ENCODE assay signal across 18 cellular contexts in the genomic region with DNA sequence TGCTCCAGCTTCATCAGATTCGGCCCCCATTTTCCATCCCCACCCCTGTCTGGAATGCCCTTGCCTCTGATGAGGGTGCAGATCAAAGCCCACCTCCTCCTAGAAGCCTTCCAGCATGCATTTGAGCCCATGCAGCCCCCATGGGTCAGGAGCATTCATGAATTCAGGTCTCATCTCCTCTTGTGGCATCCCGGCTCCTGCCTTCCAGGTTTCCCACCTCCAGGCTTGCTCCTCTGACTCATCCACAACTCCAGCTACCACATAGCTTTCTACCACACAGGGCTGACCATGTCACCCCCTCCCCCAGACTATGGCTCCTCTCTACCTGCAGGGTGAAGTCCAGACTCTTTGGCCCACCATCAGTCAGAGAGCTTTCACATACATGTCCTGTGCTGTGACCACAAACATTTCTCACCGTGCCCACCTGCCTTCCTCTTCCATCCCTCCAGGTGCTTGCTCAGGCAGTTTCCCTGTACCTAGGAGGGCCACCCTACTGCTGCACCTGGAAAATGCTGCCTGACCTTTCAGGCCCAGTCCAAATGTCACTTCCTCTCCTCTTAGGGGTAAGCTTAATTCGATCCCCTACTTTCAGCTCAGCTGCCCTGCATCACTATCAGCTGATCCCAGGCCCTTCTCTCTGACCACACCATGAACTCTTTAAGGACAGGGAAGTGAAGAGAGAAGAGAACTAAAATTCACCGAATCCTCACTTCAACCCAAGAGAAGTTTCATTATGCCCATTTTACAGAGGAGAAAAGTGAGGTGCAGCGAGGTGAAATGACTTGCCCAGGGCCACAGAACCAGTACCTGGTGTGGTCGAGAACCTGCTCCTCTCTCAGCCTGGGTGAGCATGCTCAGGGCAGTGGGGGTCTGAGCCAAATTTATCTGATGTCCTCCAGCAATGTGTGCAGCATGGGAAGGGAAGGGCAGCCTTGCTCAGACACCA. TPM values are rescaled to one million over a fixed set of nuclear protein-coding genes. Genes with fewer than 3 reads are reported as not detected.
DNase-seq lines count a peak whose midpoint lies in the region; ATAC-seq, FAIRE-seq and TF ChIP-seq lines count a peak whose summit lies in the region.
"Had no signal": no experiment of that assay in that cellular context is flagged by ENCODE, and none has a peak within 500 bp of the region (broad histone marks: within the 10 kb centered on the region; RNA-seq: fewer than 3 reads in every experiment).

No MANE protein-coding gene starts in this region.

- WGBS in H1 (ENCODE audit: extremely low coverage in 1 of 2, insufficient coverage in 1 of 2, insufficient read length in 1 of 2, insufficient replicate concordance in 2 of 2, low coverage in 1 of 2, low lambda C conversion rate in 2 of 2, missing lambda C conversion rate in 1 of 2), 2 experiments, result 90% methylated on average over 7 of the region's 7 CpGs; no CpG with 5 or more reads in 1 of the 2 experiments

- H4K5ac ChIP-seq in H1 (ENCODE audit: insufficient read length, low read depth, low read length), result no peak overlapping the region

- no peak overlapping the region for H3K4ac ChIP-seq in H1 (replicated peaks; ENCODE audit: insufficient read length, low read depth, low read length)

- no peak overlapping the region for H2BK5ac ChIP-seq in H1 (ENCODE audit: low read depth, low read length)

- H3K18ac ChIP-seq in H1 (ENCODE audit: extremely low read depth, low read length), result no peak overlapping the region

- no peak overlapping the region for H4K8ac ChIP-seq in H1 (ENCODE audit: extremely low read depth, insufficient read depth, low read length)

- H3K36me3 ChIP-seq in H1 (ENCODE audit: control insufficient read depth in 2 of 4, insufficient read depth in 4 of 4, low read length in 3 of 4) (no peaks in the 10 kb centered on the region), tibial artery (no peaks in the 10 kb centered on the region), colonic mucosa (no peaks in the 10 kb centered on the region)

- H3K79me1 ChIP-seq in H1 (ENCODE audit: low read depth, low read length), result no peaks in the 10 kb centered on the region

- peak; percentile 40 for DNase-seq in CMK (ENCODE audit: low read depth)
- peak; percentile 57 for DNase-seq in M059J (ENCODE audit: low read depth)
- no peak for DNase-seq in H1 (ENCODE audit: low read depth in 1 of 2, low spot score in 2 of 2)
- no peak for DNase-seq in tibial artery
- no peak for DNase-seq in colonic mucosa
- no peak for DNase-seq in T1000 (lab: John Stamatoyannopoulos, UW)
- DNase-seq: activated T-cell treated with anti-CD3 and anti-CD28 coated beads for 4 hours; DMS79 treated with DMSO at 0.1 percent for 48 hours; mesenchymal stem cell; NCI-H1930; NCI-H524 treated with DMSO at 0.1 percent for 48 hours; stimulated activated CD4-positive, alpha-beta T cell treated with anti-CD3 and anti-CD28 coated beads, Interleukin-12 subunit alpha, Interleukin-12 subunit beta, amount 100 ng/mL, for 4 hours; substantia nigra; T-cell had no signal

- H3K4me3 Mint-ChIP-seq in nephron, result no peak overlapping the region

- no peak overlapping the region for H3K56ac ChIP-seq in H1 (replicated peaks; ENCODE audit: insufficient read length, low read depth, low read length)

- no peaks in the 10 kb centered on the region for H3K79me2 ChIP-seq in H1 (ENCODE audit: control insufficient read depth in 1 of 2, insufficient read depth in 2 of 2, low read length in 2 of 2)

- no peak overlapping the region for H2BK120ac ChIP-seq in H1 (replicated peaks; ENCODE audit: low read depth, low read length)

- 0 out of 2 replicates have a peak overlapping the region, but pooled peaks have one; percentile 48 for H2BK20ac ChIP-seq in H1 (ENCODE audit: low read length)

- peaks cover 80% of the 10 kb centered on the region for H3K27me3 Mint-ChIP-seq in nephron (ENCODE audit: low read depth)

- H3K9ac ChIP-seq in H1 (replicated peaks in 1 of 4; ENCODE audit: extremely low read depth in 1 of 4, low read depth in 3 of 4, low read length in 3 of 4), result no peak overlapping the region
- no peak overlapping the region for H3K9ac ChIP-seq in colonic mucosa (ENCODE audit: low read depth in 2 of 2, low read length in 2 of 2)

- H3K9me3 ChIP-seq in H1 (ENCODE audit: insufficient read depth in 2 of 2, low read depth in 1 of 2, low read length in 1 of 2), result no peaks in the 10 kb centered on the region
- H3K9me3 ChIP-seq in tibial artery, result no peaks in the 10 kb centered on the region
- no peaks in the 10 kb centered on the region for H3K9me3 ChIP-seq in colonic mucosa

- no peaks in the 10 kb centered on the region for H3K36me3 Mint-ChIP-seq in nephron (ENCODE audit: low read depth)
- H3K36me3 Mint-ChIP-seq: T-cell had no signal

- H3K4me3 ChIP-seq in H1 (ENCODE audit: extremely low read depth in 1 of 4, insufficient read depth in 2 of 4, low read depth in 3 of 4, low read length in 4 of 4) (no peak overlapping the region), tibial artery (no peak overlapping the region), colonic mucosa (no peak overlapping the region)

- CTCF ChIA-PET in H1 (lab: Charles Lee; ENCODE audit: partially characterized antibody), result interaction anchor here (0.5 to 1.8 kb wide), 5 partner anchors 13 to 117 kb away, joined by 3 to 5 read pairs (median 3); no protein-coding TSS in a partner anchor

- H3K4me1 ChIP-seq in H1 (replicated peaks in 1 of 4; ENCODE audit: control insufficient read depth in 3 of 4, insufficient read depth in 4 of 4, low read length in 3 of 4) (peaks cover 0 to 7% (median 3%) of the 10 kb centered on the region in 4 experiments; a peak in 3 of 7 replicates), tibial artery (peaks cover 0 to 6% (median 0%) of the 10 kb centered on the region in 4 donors), colonic mucosa (no peaks in the 10 kb centered on the region)

- no peak for TF ChIP-seq EP300 in H1 (IDR thresholded peaks at IDR 0.05; ENCODE audit: borderline replicate concordance in 1 of 2, low read depth in 2 of 2, low read length in 2 of 2)

- H3K4me1 Mint-ChIP-seq in nephron, result no peaks in the 10 kb centered on the region

- H3K27ac Mint-ChIP-seq in nephron, result peak overlapping the region in 2 of 3 experiments; percentile 5 to 27
- H3K27ac Mint-ChIP-seq: T-cell had no signal

- POLR2A ChIA-PET in H1 (lab: Charles Lee; ENCODE audit: partially characterized antibody), result interaction anchor here (0.9 kb wide), 1 partner anchor 154 kb away, joined by 4 read pairs; a partner anchor contains a TSS

- H3K9me3 Mint-ChIP-seq in nephron, result peaks cover 3% of the 10 kb centered on the region
- H3K9me3 Mint-ChIP-seq: T-cell had no signal

- no peak overlapping the region; a peak in 1 of 4 replicates for H3K4me2 ChIP-seq in H1 (ENCODE audit: insufficient read depth in 1 of 2, low read depth in 2 of 2, low read length in 2 of 2)

- ATAC-seq in GM21381 (IDR thresholded peaks at IDR 0.05; ENCODE audit: unreplicated experiment), result no peak
- ATAC-seq: T-cell had no signal

- H3K27ac ChIP-seq in H1 (ENCODE audit: low read depth, low read length) (no peak overlapping the region), tibial artery (no peak overlapping the region), colonic mucosa (no peak overlapping the region)

- H2AFZ ChIP-seq in H1 (ENCODE audit: low read length), result no peak overlapping the region

- TF ChIP-seq POLR2A in H1 (IDR thresholded peaks at IDR 0.05; ENCODE audit: control extremely low read depth in 1 of 2, low read depth in 2 of 2, low read length in 2 of 2), result no peak

- no peak for TF ChIP-seq CTCF in H1 (IDR thresholded peaks at IDR 0.05; ENCODE audit: control extremely low read depth in 1 of 3, insufficient read depth in 1 of 3, low read depth in 1 of 3, low read length in 3 of 3)
- TF ChIP-seq CTCF in nephron (IDR thresholded peaks at IDR 0.05; ENCODE audit: unreplicated experiment in 3 of 3), result no peak
- no peak for TF ChIP-seq CTCF in tibial artery (IDR thresholded peaks at IDR 0.05)
- TF ChIP-seq CTCF in colonic mucosa (IDR thresholded peaks at IDR 0.05), result no peak

- H3K27me3 ChIP-seq in H1 (replicated peaks in 1 of 4; ENCODE audit: control insufficient read depth in 3 of 4, extremely low read depth in 1 of 4, insufficient read depth in 3 of 4, low read length in 3 of 4), result peaks cover 5 to 22% (median 19%) of the 10 kb centered on the region in 4 experiments
- peaks cover 0 to 27% of the 10 kb centered on the region in 2 donors for H3K27me3 ChIP-seq in tibial artery
- H3K27me3 ChIP-seq in colonic mucosa, result peaks cover 2% of the 10 kb centered on the region

- H4K20me1 ChIP-seq in H1 (replicated peaks in 1 of 2; ENCODE audit: control insufficient read depth in 1 of 2, insufficient read depth in 2 of 2, low read length in 2 of 2), result no peaks in the 10 kb centered on the region

- no peak overlapping the region for H3K23ac ChIP-seq in H1 (ENCODE audit: insufficient read length)

- no peak for FAIRE-seq in H1 (lab: Jason Lieb, UNC)
- FAIRE-seq: colon had no signal

- no peak overlapping the region for H2AK5ac ChIP-seq in H1 (ENCODE audit: low read depth, low read length)

- intact Hi-C loops in tibial artery (cut with DNase I; ENCODE audit: low total_unique reads) (no loop called here), colonic mucosa (cut with DNase I) (no loop called here)

- H4K91ac ChIP-seq in H1 (replicated peaks; ENCODE audit: insufficient read length, low read length), result no peak overlapping the region

- TF ChIP-seq RAD21 in H1 (IDR thresholded peaks at IDR 0.05 in 1 of 2, conservative IDR thresholded peaks at IDR 0.05 in 1 of 2; ENCODE audit: low read depth in 2 of 2, low read length in 2 of 2), result no peak

- no peak overlapping the region for H2BK15ac ChIP-seq in H1 (ENCODE audit: low read length)

- no peak overlapping the region for H3K14ac ChIP-seq in H1 (ENCODE audit: insufficient read length)

- peak overlapping the region; percentile 39; the same call in 1 of the 2 replicates for H2BK12ac ChIP-seq in H1 (ENCODE audit: low read depth, low read length)

- peaks cover 10% of the 10 kb centered on the region; the same call in 1 of the 2 replicates for H3K23me2 ChIP-seq in H1 (ENCODE audit: low read depth, low read length)

TF ChIP-seq in H1, 55 proteins besides CTCF, POLR2A, EP300 and RAD21 (continues in another document):
- TF ChIP-seq KDM1A (IDR thresholded peaks at IDR 0.05; ENCODE audit: borderline replicate concordance, low read length) (peak; percentile 63; the same call in 1 of the 2 replicates), CHD2 (IDR thresholded peaks at IDR 0.05; ENCODE audit: low read length) (no peak), NANOG (IDR thresholded peaks at IDR 0.05; ENCODE audit: insufficient read depth, low read depth, low read length, poor library complexity, severe bottlenecking) (no peak)

RNA-seq across cellular contexts. Expression of a gene that starts 13.7 kb away (rescaled TPM):
- 0.05 TPM in 1 of 2 replicates, not detected in the other for total RNA-seq in M059J (2014; rRNA removed; shearing (Covaris generic))
- total RNA-seq in H1 (2021; fragmentation: NEBNext Ultra II Directional; extraction: Animal tissue kit (Norgen Biotek cat#: 25700)), result 14.3 and 15.3 TPM in 2 replicates
- 4.7 and 6.0 TPM in 2 replicates for polyA plus RNA-seq in H1 (2011; rRNA removed)
- polyA plus RNA-seq in H1 (2011; cell fraction: cytosol; rRNA removed), result 6.1 TPM
- polyA plus RNA-seq in H1 (2011; cell fraction: nucleus; rRNA removed), result 8.1 TPM
- polyA plus RNA-seq in H1 (2012, experiment 1 of 2), result 6.0 to 11.3 TPM (median 8.8 TPM) in 4 replicates
- 4.3 TPM for polyA plus RNA-seq in H1 (2012, experiment 2 of 2)
- polyA plus RNA-seq in H1 (2013, experiment 1 of 2), result 9.0 TPM
- polyA plus RNA-seq in H1 (2013, experiment 2 of 2), result 9.6 TPM
- polyA minus RNA-seq in H1 (2011; rRNA and poly(A)+ RNA removed), result 9.0 and 9.7 TPM in 2 replicates
- 6.8 TPM for polyA minus RNA-seq in H1 (2011; cell fraction: cytosol; rRNA and poly(A)+ RNA removed)
- 7.9 TPM for polyA minus RNA-seq in H1 (2011; cell fraction: nucleus; rRNA and poly(A)+ RNA removed)
- 1 to 10 TPM; 4.4 to 8.7 TPM for total RNA-seq in colonic mucosa
- polyA plus RNA-seq: BJ had no signal

Comparison
In these comparisons a context has a peak if more than half of its experiments do, and no peak if none do; other contexts are left out.
1. DNase-seq: peak in CMK (single experiment) and M059J (single experiment); none in H1 (0 of 2), tibial artery (0 of 2), colonic mucosa (single experiment) and T1000 (single experiment).